In genomic region chr9:129102791-129103594, GRCh38 we compare ENCODE assay signal across 9 cellular contexts. TPM values are rescaled to one million over a fixed set of nuclear protein-coding genes. Genes with fewer than 3 reads are reported as not detected.
DNase-seq lines count a peak whose midpoint lies in the region; ATAC-seq and TF ChIP-seq lines count a peak whose summit lies in the region.
"Had no signal": no experiment of that assay in that cellular context is flagged by ENCODE, and none has a peak within 500 bp of the region (broad histone marks: within the 10 kb centered on the region; RNA-seq: fewer than 3 reads in every experiment).

No MANE protein-coding gene starts in this region.

- H3K36me3 Mint-ChIP-seq in endothelial cell (ENCODE audit: low read depth, unreplicated experiment), result peaks cover 3% of the 10 kb centered on the region

- no peaks in the 10 kb centered on the region for H3K27me3 ChIP-seq in uterus
- H3K27me3 ChIP-seq: SJSA1 had no signal

- no peak for TF ChIP-seq POLR2A in uterus (IDR thresholded peaks at IDR 0.05)

- peak; percentile 31 for DNase-seq in DMS153 (lab: John Stamatoyannopoulos, UW)
- peak; percentile 30 for DNase-seq in HK-2 (ENCODE audit: unreplicated experiment)
- DNase-seq in RKO (ENCODE audit: low spot score), result peak; percentile 78
- DNase-seq in endothelial cell (ENCODE audit: low spot score), result peak; percentile 63
- DNase-seq in mucosa of descending colon, result peak in 2 of 3 donors; percentile 62 to 63
- DNase-seq in uterus, result no peak

- peak; percentile 39 for TF ChIP-seq CTCF in endothelial cell (IDR thresholded peaks at IDR 0.05; ENCODE audit: unreplicated experiment)
- TF ChIP-seq CTCF in mucosa of descending colon (IDR thresholded peaks at IDR 0.05), result no peak
- TF ChIP-seq CTCF in uterus (IDR thresholded peaks at IDR 0.05), result peak in 1 of 4 experiments; percentile 18

- H3K36me3 ChIP-seq in mucosa of descending colon (ENCODE audit: low read depth), result no peaks in the 10 kb centered on the region
- no peaks in the 10 kb centered on the region for H3K36me3 ChIP-seq in uterus

- no peak overlapping the region for H3K27ac ChIP-seq in uterus
- H3K27ac ChIP-seq: SJSA1 had no signal

- H3K9me3 ChIP-seq in mucosa of descending colon (no peaks in the 10 kb centered on the region), uterus (no peaks in the 10 kb centered on the region)
- H3K9me3 ChIP-seq: SJSA1 had no signal

- H3K9me3 Mint-ChIP-seq in endothelial cell (ENCODE audit: unreplicated experiment), result no peaks in the 10 kb centered on the region

- H3K27me3 Mint-ChIP-seq in endothelial cell (ENCODE audit: unreplicated experiment), result peaks cover 5% of the 10 kb centered on the region

- H3K4me1 Mint-ChIP-seq in endothelial cell (ENCODE audit: unreplicated experiment), result no peaks in the 10 kb centered on the region

- H3K27ac Mint-ChIP-seq in endothelial cell (ENCODE audit: unreplicated experiment), result no peak overlapping the region

- no peak overlapping the region for H3K4me3 ChIP-seq in mucosa of descending colon
- no peak overlapping the region for H3K4me3 ChIP-seq in uterus
- H3K4me3 ChIP-seq: SJSA1 had no signal

- intact Hi-C loops in mucosa of descending colon (cut with DNase I, micrococcal nuclease) (no loop called here), uterus (cut with DNase I; ENCODE audit: low total_unique reads) (no loop called here)

- H3K4me1 ChIP-seq in mucosa of descending colon (ENCODE audit: low read depth) (peaks cover 2% of the 10 kb centered on the region), uterus (no peaks in the 10 kb centered on the region)
- H3K4me1 ChIP-seq: SJSA1 had no signal

- no peak overlapping the region for H3K4me3 Mint-ChIP-seq in endothelial cell (ENCODE audit: unreplicated experiment)

- ATAC-seq in mucosa of descending colon, result peak; percentile 88
- ATAC-seq in GM18909 (IDR thresholded peaks at IDR 0.05; ENCODE audit: poor library complexity, unreplicated experiment), result no peak
- no peak for ATAC-seq in GM19463 (IDR thresholded peaks at IDR 0.05; ENCODE audit: unreplicated experiment)

RNA-seq across cellular contexts. Expression of gene CRAT, which starts 7.6 kb away (rescaled TPM):
- total RNA-seq in endothelial cell (ENCODE audit: unreplicated experiment), result 42.9 TPM
- total RNA-seq in mucosa of descending colon, result 10 to 100 TPM; 62.0 to 86.5 (median 71.2) TPM
- 10 to 100 TPM; 20.0 to 42.4 (median 27.4) TPM for total RNA-seq in uterus

RNA-seq across cellular contexts. Expression of gene PTPA, which starts 8.2 kb away (rescaled TPM):
- total RNA-seq in endothelial cell (ENCODE audit: unreplicated experiment) (120 TPM), mucosa of descending colon (100 to 1,000 TPM in 2 of 3 donors, 10 to 100 TPM in 1; 95.3 to 109 (median 109) TPM), uterus (100 to 1,000 TPM in 1 of 4 donors, 10 to 100 TPM in 3; 28.9 to 107 (median 62.1) TPM)

RNA-seq across cellular contexts. Expression of gene DOLPP1, which starts 22.1 kb away (rescaled TPM):
- total RNA-seq in endothelial cell (ENCODE audit: unreplicated experiment) (21.4 TPM), mucosa of descending colon (10 to 100 TPM; 27.6 to 59.7 (median 48.3) TPM), uterus (10 to 100 TPM in 1 of 4 donors, 1 to 10 TPM in 2, not detected in 1; 1.0 to 10.2 (median 9.7) TPM)

Comparison
In these comparisons a context has a peak if more than half of its experiments do, and no peak if none do; other contexts are left out.
1. DNase-seq: peak in DMS153 (single experiment), HK-2 (single experiment), RKO (single experiment), endothelial cell (single experiment) and mucosa of descending colon (2 of 3); none in uterus (0 of 2).